ENCODE assay signal across 1 cellular context in genomic region chr20:16729565-16730460, GRCh38.
TF ChIP-seq lines count a peak whose summit lies in the region.

Gene SNRPB2 (plus strand): TSS chr20:16730026. CDS start chr20:16731703, 1,677 bp downstream.

TF ChIP-seq in H1, 55 proteins besides CTCF, POLR2A, EP300 and RAD21 (continued from another document):
- TF ChIP-seq CHD1 (IDR thresholded peaks at IDR 0.05; ENCODE audit: low read depth, low read length) (no peak), GABPA (IDR thresholded peaks at IDR 0.05; ENCODE audit: borderline replicate concordance, insufficient read depth, low read length) (peak; percentile 95), JUN (IDR thresholded peaks at IDR 0.05; ENCODE audit: low read depth, low read length) (no peak), SUZ12 (IDR thresholded peaks at IDR 0.05; ENCODE audit: low read length) (no peak), MAFK (IDR thresholded peaks at IDR 0.05; ENCODE audit: low read depth, low read length) (no peak), TAF7 (optimal IDR thresholded peaks at IDR 0.05; ENCODE audit: borderline replicate concordance, low read depth, low read length) (peak; percentile 73), USF2 (IDR thresholded peaks at IDR 0.05; ENCODE audit: low read length) (no peak), JUND (IDR thresholded peaks at IDR 0.05; ENCODE audit: low read length) (no peak), CTBP2 (IDR thresholded peaks at IDR 0.05; ENCODE audit: borderline replicate concordance, insufficient read depth, insufficient read length, low read length) (no peak), ATF3 (IDR thresholded peaks at IDR 0.05; ENCODE audit: insufficient read depth, low read depth, low read length) (no peak), E2F6 (IDR thresholded peaks at IDR 0.05) (peak; percentile 91), CHD2 (IDR thresholded peaks at IDR 0.05; ENCODE audit: low read length) (no peak), KDM4A (IDR thresholded peaks at IDR 0.05; ENCODE audit: low read depth, low read length, severe bottlenecking) (peak; percentile 83), SP2 (IDR thresholded peaks at IDR 0.05; ENCODE audit: low read length) (no peak), PHF8 (conservative IDR thresholded peaks at IDR 0.05; ENCODE audit: low read depth, low read length) (peak; percentile 95), HDAC6 (IDR thresholded peaks at IDR 0.05; ENCODE audit: low read depth, low read length) (no peak), HDAC2 (IDR thresholded peaks at IDR 0.05; ENCODE audit: borderline replicate concordance in 1 of 2, low read depth in 2 of 2, low read length in 2 of 2) (peak; percentile 35 to 85; a peak in 2 of 4 replicates), SP1 (IDR thresholded peaks at IDR 0.05; ENCODE audit: low read depth, low read length) (peak; percentile 78), NRF1 (IDR thresholded peaks at IDR 0.05; ENCODE audit: low read depth, low read length) (peak; percentile 75), GTF2F1 (IDR thresholded peaks at IDR 0.05; ENCODE audit: borderline replicate concordance, low read depth, low read length) (no peak), BRCA1 (IDR thresholded peaks at IDR 0.05; ENCODE audit: low read depth, low read length) (no peak), SIX5 (IDR thresholded peaks at IDR 0.05; ENCODE audit: low read depth, low read length) (peak; percentile 53; the same call in 1 of the 2 replicates), EGR1 (IDR thresholded peaks at IDR 0.05; ENCODE audit: borderline replicate concordance, low read depth, low read length) (peak; percentile 91), RBBP5 (IDR thresholded peaks at IDR 0.05; ENCODE audit: borderline replicate concordance, low read depth, low read length) (peak; percentile 92; the same call in 1 of the 2 replicates), CHD7 (IDR thresholded peaks at IDR 0.05; ENCODE audit: insufficient replicate concordance, low read length) (no peak), SP4 (IDR thresholded peaks at IDR 0.05; ENCODE audit: low read length) (peak; percentile 62; the same call in 1 of the 2 replicates), SRF (IDR thresholded peaks at IDR 0.05; ENCODE audit: low read depth, low read length) (peak; percentile 99), TBP (IDR thresholded peaks at IDR 0.05; ENCODE audit: low read depth, low read length) (peak; percentile 85), TCF12 (IDR thresholded peaks at IDR 0.05; ENCODE audit: low read depth, low read length) (0 out of 2 replicates have a peak, but pooled peaks have one; percentile 16), FOSL1 (IDR thresholded peaks at IDR 0.05; ENCODE audit: insufficient read depth, low read depth, low read length) (0 out of 2 replicates have a peak, but pooled peaks have one; percentile 4), SAP30 (IDR thresholded peaks at IDR 0.05; ENCODE audit: insufficient read depth, insufficient replicate concordance, low read length) (peak; percentile 77), SIRT6 (IDR thresholded peaks at IDR 0.05; ENCODE audit: low read length) (no peak), SIN3A (conservative IDR thresholded peaks at IDR 0.05 in 1 of 2, IDR thresholded peaks at IDR 0.05 in 1 of 2; ENCODE audit: low read depth in 1 of 2, low read length in 2 of 2) (peak; percentile 40 to 82; a peak in 2 of 4 replicates), EZH2 (IDR thresholded peaks at IDR 0.05; ENCODE audit: low read depth, low read length, severe bottlenecking) (no peak), RNF2 (IDR thresholded peaks at IDR 0.05; ENCODE audit: borderline replicate concordance, low read depth, low read length, missing control alignments, poor library complexity, severe bottlenecking) (no peak), ASH2L (IDR thresholded peaks at IDR 0.05; ENCODE audit: low read length) (peak; percentile 94), BACH1 (IDR thresholded peaks at IDR 0.05; ENCODE audit: low read length) (no peak), POLR2AphosphoS5 (IDR thresholded peaks at IDR 0.05; ENCODE audit: low read depth, low read length) (peak; percentile 95), YY1 (IDR thresholded peaks at IDR 0.05; ENCODE audit: low read depth, low read length) (peak; percentile 88)
TF ChIP-seq in H1: peak in this region for 27.
